ENCODE assay signal across 17 cellular contexts in the genomic region with DNA sequence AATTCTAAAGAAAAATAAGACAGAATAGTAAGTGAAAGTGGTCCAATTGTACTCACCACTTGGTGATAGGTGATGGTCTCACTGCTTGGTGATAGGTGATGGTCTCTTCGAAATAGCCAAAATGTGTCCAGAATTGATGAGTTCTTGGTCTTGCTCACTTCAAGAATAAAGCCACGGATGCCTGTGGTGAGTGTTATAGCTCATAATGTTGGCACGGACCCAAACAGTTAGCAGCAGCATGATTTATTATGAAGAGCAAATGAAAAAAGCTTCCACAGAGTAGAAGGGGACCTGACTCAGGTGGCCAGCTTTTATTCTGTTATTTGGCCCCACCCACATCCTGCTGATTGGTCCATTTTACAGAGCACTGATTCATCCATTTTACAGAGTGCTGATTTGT.
A peak's percentile ranks its signal among the peaks of the same experiment; 100 is the strongest.
DNase-seq lines count a peak whose midpoint lies in the region; ATAC-seq and TF ChIP-seq lines count a peak whose summit lies in the region.
"Had no signal": no experiment of that assay in that cellular context is flagged by ENCODE, and none has a peak within 500 bp of the region (broad histone marks: within the 10 kb centered on the region; RNA-seq: fewer than 3 reads in every experiment).

No MANE protein-coding gene starts in this region.

- H3K27me3 ChIP-seq in brain microvascular endothelial cell (replicated peaks): no peaks in the 10 kb centered on the region
- H3K27me3 ChIP-seq: BE2C; BLaER1 treated with 17β-estradiol and CSF1 and Interleukin-3, amounts not matched to agents 10 nM and 100 nM had no signal

- no peaks in the 10 kb centered on the region for H3K36me3 ChIP-seq in brain microvascular endothelial cell (replicated peaks)
- H3K36me3 ChIP-seq: BE2C; BLaER1 treated with 17β-estradiol and CSF1 and Interleukin-3, amounts not matched to agents 10 nM and 100 nM; HAP-1 had no signal

- ATAC-seq in activated CD4-positive, alpha-beta T cell treated with anti-CD3 and anti-CD28 coated beads for 36 hours: no peak
- ATAC-seq in stimulated activated naive CD8-positive, alpha-beta T cell treated with anti-CD3 and anti-CD28 coated beads, Interleukin-15, amount 100 ng/mL, for 72 hours: peak; percentile 79
- no peak for ATAC-seq in stimulated activated naive CD8-positive, alpha-beta T cell treated with anti-CD3 and anti-CD28 coated beads, Interleukin-15, Interleukin-2, amounts not matched to agents 100 U/mL and 50 U/mL, for 24 hours

- H3K4me3 ChIP-seq in brain microvascular endothelial cell (ENCODE audit: low read depth, low read length): no peak overlapping the region
- H3K4me3 ChIP-seq: BLaER1 treated with 17β-estradiol and CSF1 and Interleukin-3, amounts not matched to agents 10 nM and 100 nM; HAP-1 had no signal

- no peaks in the 10 kb centered on the region for H3K27me3 Mint-ChIP-seq in activated CD4-positive, alpha-beta T cell treated with anti-CD3 and anti-CD28 coated beads for 36 hours
- no peaks in the 10 kb centered on the region for H3K27me3 Mint-ChIP-seq in stimulated activated naive CD8-positive, alpha-beta T cell treated with anti-CD3 and anti-CD28 coated beads, Interleukin-15, amount 100 ng/mL, for 72 hours
- H3K27me3 Mint-ChIP-seq in dendritic cell treated with granulocyte-macrophage colony-stimulating factor and Interleukin-4, amounts not matched to agents 40 ng/mL and 50 ng/mL, for 4 days: peaks cover 3% of the 10 kb centered on the region
- H3K27me3 Mint-ChIP-seq: CD4-positive, alpha-beta memory T cell had no signal

- POLR2A ChIA-PET in activated CD4-positive, alpha-beta T cell treated with anti-CD3 and anti-CD28 coated beads for 36 hours (lab: Charles Lee): no interaction called here

- H3K4me3 Mint-ChIP-seq in activated CD4-positive, alpha-beta T cell treated with anti-CD3 and anti-CD28 coated beads for 36 hours: no peak overlapping the region
- no peak overlapping the region for H3K4me3 Mint-ChIP-seq in stimulated activated naive CD8-positive, alpha-beta T cell treated with anti-CD3 and anti-CD28 coated beads, Interleukin-15, amount 100 ng/mL, for 72 hours
- H3K4me3 Mint-ChIP-seq in dendritic cell treated with granulocyte-macrophage colony-stimulating factor and Interleukin-4, amounts not matched to agents 40 ng/mL and 50 ng/mL, for 4 days: no peak overlapping the region
- H3K4me3 Mint-ChIP-seq: CD4-positive, alpha-beta memory T cell; HFFc6 had no signal

- no peak for TF ChIP-seq CTCF in brain microvascular endothelial cell (IDR thresholded peaks at IDR 0.05; ENCODE audit: low read depth, low read length, missing control alignments)

- H3K9me3 Mint-ChIP-seq in activated CD4-positive, alpha-beta T cell treated with anti-CD3 and anti-CD28 coated beads for 36 hours (ENCODE audit: low read depth): peaks cover 1% of the 10 kb centered on the region
- no peaks in the 10 kb centered on the region for H3K9me3 Mint-ChIP-seq in stimulated activated naive CD8-positive, alpha-beta T cell treated with anti-CD3 and anti-CD28 coated beads, Interleukin-15, amount 100 ng/mL, for 72 hours
- no peaks in the 10 kb centered on the region for H3K9me3 Mint-ChIP-seq in dendritic cell treated with granulocyte-macrophage colony-stimulating factor and Interleukin-4, amounts not matched to agents 40 ng/mL and 50 ng/mL, for 4 days
- H3K9me3 Mint-ChIP-seq: CD4-positive, alpha-beta memory T cell; HFFc6 had no signal

- H3K4me1 Mint-ChIP-seq in activated CD4-positive, alpha-beta T cell treated with anti-CD3 and anti-CD28 coated beads for 36 hours: peaks cover 36% of the 10 kb centered on the region
- H3K4me1 Mint-ChIP-seq in stimulated activated naive CD8-positive, alpha-beta T cell treated with anti-CD3 and anti-CD28 coated beads, Interleukin-15, amount 100 ng/mL, for 72 hours: peaks cover 18% of the 10 kb centered on the region
- peaks cover 14% of the 10 kb centered on the region for H3K4me1 Mint-ChIP-seq in dendritic cell treated with granulocyte-macrophage colony-stimulating factor and Interleukin-4, amounts not matched to agents 40 ng/mL and 50 ng/mL, for 4 days (ENCODE audit: low read depth)

- no peaks in the 10 kb centered on the region for H3K36me3 Mint-ChIP-seq in activated CD4-positive, alpha-beta T cell treated with anti-CD3 and anti-CD28 coated beads for 36 hours (ENCODE audit: low read depth)
- no peaks in the 10 kb centered on the region for H3K36me3 Mint-ChIP-seq in dendritic cell treated with granulocyte-macrophage colony-stimulating factor and Interleukin-4, amounts not matched to agents 40 ng/mL and 50 ng/mL, for 4 days (ENCODE audit: low read depth)
- H3K36me3 Mint-ChIP-seq: CD4-positive, alpha-beta memory T cell had no signal

- CTCF ChIA-PET in activated CD4-positive, alpha-beta T cell treated with anti-CD3 and anti-CD28 coated beads for 36 hours (lab: Charles Lee): no interaction called here

- intact Hi-C loops in activated CD4-positive, alpha-beta T cell treated with anti-CD3 and anti-CD28 coated beads for 36 hours (cut with DNase I, micrococcal nuclease): loop anchor here in 1 of 2 experiments (10.0 kb wide), 2 partner anchors 46 to 106 kb away; no protein-coding TSS in a partner anchor
- intact Hi-C loops in dendritic cell treated with granulocyte-macrophage colony-stimulating factor and Interleukin-4, amounts not matched to agents 40 ng/mL and 50 ng/mL, for 4 days (cut with micrococcal nuclease): loop anchor here (10.0 kb wide), 1 partner anchor 66 kb away; no protein-coding TSS in a partner anchor

- no peak overlapping the region for H3K27ac Mint-ChIP-seq in activated CD4-positive, alpha-beta T cell treated with anti-CD3 and anti-CD28 coated beads for 36 hours
- H3K27ac Mint-ChIP-seq in stimulated activated naive CD8-positive, alpha-beta T cell treated with anti-CD3 and anti-CD28 coated beads, Interleukin-15, amount 100 ng/mL, for 72 hours: no peak overlapping the region
- peak overlapping the region; percentile 20 for H3K27ac Mint-ChIP-seq in dendritic cell treated with granulocyte-macrophage colony-stimulating factor and Interleukin-4, amounts not matched to agents 40 ng/mL and 50 ng/mL, for 4 days
- H3K27ac Mint-ChIP-seq: CD4-positive, alpha-beta memory T cell; HFFc6 had no signal

- in situ Hi-C loops in brain microvascular endothelial cell (cut with HindIII; ENCODE audit: low pct_ligation_motif_present, low sequenced_read_pairs): no loop called here

- peak; percentile 11 for DNase-seq in activated CD4-positive, alpha-beta T cell treated with anti-CD3 and anti-CD28 coated beads for 36 hours
- DNase-seq in activated CD4-positive, alpha-beta T cell treated with anti-CD3 and anti-CD28 coated beads, Interleukin-2, amount 50 U/mL, for 1 hour: no peak
- peak in 1 of 2 donors; percentile 32 for DNase-seq in stimulated activated naive CD8-positive, alpha-beta T cell treated with anti-CD3 and anti-CD28 coated beads, Interleukin-15, amount 100 ng/mL, for 72 hours
- DNase-seq in stimulated activated naive CD8-positive, alpha-beta T cell treated with anti-CD3 and anti-CD28 coated beads, Interleukin-15, Interleukin-2, amounts not matched to agents 100 U/mL and 50 U/mL, for 24 hours: no peak
- no peak for DNase-seq in brain microvascular endothelial cell
- DNase-seq: BE2C; Calu3; CD4-positive, alpha-beta memory T cell; COR-L47; DMS53; DND-41; GOT3; HFFc6 had no signal

- no peak overlapping the region for H3K27ac ChIP-seq in brain microvascular endothelial cell
- H3K27ac ChIP-seq: 22Rv1; BLaER1 treated with 17β-estradiol and CSF1 and Interleukin-3, amounts not matched to agents 10 nM and 100 nM had no signal
